Comparison of ENCODE assay signal across 19 cellular contexts in genomic region chr10:124143721-124144120, GRCh38. TPM values are rescaled to one million over a fixed set of nuclear protein-coding genes. Genes with fewer than 3 reads are reported as not detected.
DNase-seq lines count a peak whose midpoint lies in the region; ATAC-seq and TF ChIP-seq lines count a peak whose summit lies in the region.
"Had no signal": no experiment of that assay in that cellular context is flagged by ENCODE, and none has a peak within 500 bp of the region (broad histone marks: within the 10 kb centered on the region; RNA-seq: fewer than 3 reads in every experiment).

No MANE protein-coding gene starts in this region.

- peak overlapping the region; percentile 99; the same call in 1 of the 2 replicates for H3K4me2 ChIP-seq in KMS-11
- H3K4me2 ChIP-seq in OCI-LY7 (ENCODE audit: low read length) = peak overlapping the region; percentile 77

- no peak overlapping the region for H3K4me3 Mint-ChIP-seq in activated T-helper 1 cell treated with anti-CD3 and anti-CD28 coated beads, Interleukin-12 subunit alpha, Interleukin-12 subunit beta, Interleukin-2, Interleukin-4 antibody, amounts not matched to agents 30 ng/mL and 10 ng/mL and 1 ng/mL, durations not matched to agents 14 hours and 24 hours and 36 hours
- H3K4me3 Mint-ChIP-seq in CD4-positive, alpha-beta memory T cell = no peak overlapping the region
- H3K4me3 Mint-ChIP-seq: CD14-positive monocyte; CD8-positive, alpha-beta T cell had no signal

- no peaks in the 10 kb centered on the region for H3K9me2 ChIP-seq in OCI-LY7 (ENCODE audit: insufficient read depth, low read length)

- H3K27ac Mint-ChIP-seq in activated T-helper 1 cell treated with anti-CD3 and anti-CD28 coated beads, Interleukin-12 subunit alpha, Interleukin-12 subunit beta, Interleukin-2, Interleukin-4 antibody, amounts not matched to agents 30 ng/mL and 10 ng/mL and 1 ng/mL, durations not matched to agents 14 hours and 24 hours and 36 hours = no peak overlapping the region
- no peak overlapping the region for H3K27ac Mint-ChIP-seq in CD4-positive, alpha-beta memory T cell
- H3K27ac Mint-ChIP-seq: CD14-positive monocyte; CD8-positive, alpha-beta T cell had no signal

- H3K4me3 ChIP-seq in KMS-11 (IDR thresholded peaks at IDR 0.05; ENCODE audit: insufficient read depth, low read depth, low read length) (no peak overlapping the region), OCI-LY7 (ENCODE audit: low read depth, low read length, poor library complexity, severe bottlenecking) (peak overlapping the region; percentile 72), neutrophil (ENCODE audit: low read depth in 1 of 2, low read length in 1 of 2) (peak overlapping the region in 1 of 2 experiments; percentile 42), upper lobe of left lung (no peak overlapping the region)
- H3K4me3 ChIP-seq in CD4-positive, alpha-beta memory T cell (ENCODE audit: low read length in 2 of 2) = no peak overlapping the region
- H3K4me3 ChIP-seq: GM12878, HAP-1 had no signal

- ATAC-seq in upper lobe of left lung (ENCODE audit: low FRiP score in 2 of 2) = no peak
- ATAC-seq: CD8-positive, alpha-beta T cell; GM12878 had no signal

- TF ChIP-seq EP300 in upper lobe of left lung (IDR thresholded peaks at IDR 0.05) = no peak

- H3K9ac ChIP-seq in KMS-11 = no peak overlapping the region; the same call in 1 of the 2 replicates

- H3K36me3 Mint-ChIP-seq in activated T-helper 1 cell treated with anti-CD3 and anti-CD28 coated beads, Interleukin-12 subunit alpha, Interleukin-12 subunit beta, Interleukin-2, Interleukin-4 antibody, amounts not matched to agents 30 ng/mL and 10 ng/mL and 1 ng/mL, durations not matched to agents 14 hours and 24 hours and 36 hours (ENCODE audit: low read depth) = no peaks in the 10 kb centered on the region
- H3K36me3 Mint-ChIP-seq in CD4-positive, alpha-beta memory T cell = no peaks in the 10 kb centered on the region
- H3K36me3 Mint-ChIP-seq: CD8-positive, alpha-beta T cell had no signal

- CTCF ChIA-PET in OCI-LY7 (lab: Charles Lee; ENCODE audit: unreplicated experiment) = no interaction called here
- CTCF ChIA-PET in CD4-positive, alpha-beta memory T cell (lab: Charles Lee; ENCODE audit: partially characterized antibody) = no interaction called here

- intact Hi-C loops in OCI-LY7 (cut with micrococcal nuclease; ENCODE audit: unreplicated experiment) = loop anchor here (2.0 kb wide), 1 partner anchor 51 kb away; the partner anchor contains the start of gene CHST15
- intact Hi-C loops in activated T-helper 1 cell treated with anti-CD3 and anti-CD28 coated beads, Interleukin-12 subunit alpha, Interleukin-12 subunit beta, Interleukin-2, Interleukin-4 antibody, amounts not matched to agents 30 ng/mL and 10 ng/mL and 1 ng/mL, durations not matched to agents 14 hours and 24 hours and 36 hours (cut with micrococcal nuclease) = no loop called here
- intact Hi-C loops in CD4-positive, alpha-beta memory T cell (cut with micrococcal nuclease) = no loop called here

- WGBS in upper lobe of left lung, 2 donors = 89 to 92% methylated on average over 6 of the region's 6 CpGs

- H3K79me2 ChIP-seq in KMS-11 (ENCODE audit: insufficient read depth, low read depth) (peaks cover 84% of the 10 kb centered on the region), OCI-LY7 (ENCODE audit: insufficient read depth, low read depth, low read length) (peaks cover 35% of the 10 kb centered on the region; the same call in 1 of the 2 replicates)

- no peaks in the 10 kb centered on the region for H3K9me3 ChIP-seq in OCI-LY7 (ENCODE audit: low read length)
- no peaks in the 10 kb centered on the region for H3K9me3 ChIP-seq in neutrophil
- H3K9me3 ChIP-seq in upper lobe of left lung = peaks cover 0 to 3% (median 0%) of the 10 kb centered on the region in 4 donors
- no peaks in the 10 kb centered on the region for H3K9me3 ChIP-seq in CD4-positive, alpha-beta memory T cell (ENCODE audit: control insufficient read depth in 1 of 2, low read length in 2 of 2)
- H3K9me3 ChIP-seq: BE2C, HAP-1 had no signal

- peaks cover 4% of the 10 kb centered on the region for H3K27me3 Mint-ChIP-seq in activated T-helper 1 cell treated with anti-CD3 and anti-CD28 coated beads, Interleukin-12 subunit alpha, Interleukin-12 subunit beta, Interleukin-2, Interleukin-4 antibody, amounts not matched to agents 30 ng/mL and 10 ng/mL and 1 ng/mL, durations not matched to agents 14 hours and 24 hours and 36 hours (ENCODE audit: insufficient read depth)
- H3K27me3 Mint-ChIP-seq in CD4-positive, alpha-beta memory T cell = peaks cover 0 to 6% of the 10 kb centered on the region in 2 donors

- no TSS peak for BruUV-seq in OCI-LY7 (replicated peaks; lab: Mats Ljungman, UMichigan)

- no peak for TF ChIP-seq POLR2A in upper lobe of left lung (IDR thresholded peaks at IDR 0.05)

- no peaks in the 10 kb centered on the region for H3K4me1 Mint-ChIP-seq in activated T-helper 1 cell treated with anti-CD3 and anti-CD28 coated beads, Interleukin-12 subunit alpha, Interleukin-12 subunit beta, Interleukin-2, Interleukin-4 antibody, amounts not matched to agents 30 ng/mL and 10 ng/mL and 1 ng/mL, durations not matched to agents 14 hours and 24 hours and 36 hours (ENCODE audit: low read depth)
- no peaks in the 10 kb centered on the region for H3K4me1 Mint-ChIP-seq in CD4-positive, alpha-beta memory T cell

- H4K20me1 ChIP-seq in KMS-11 (ENCODE audit: insufficient read depth) (no peaks in the 10 kb centered on the region), OCI-LY7 (ENCODE audit: insufficient read depth, low read length) (no peaks in the 10 kb centered on the region)

- H3K4me1 ChIP-seq in KMS-11 (ENCODE audit: low read depth, poor library complexity, severe bottlenecking) (peaks cover 87% of the 10 kb centered on the region), OCI-LY7 (ENCODE audit: insufficient read depth, low read length, poor library complexity, severe bottlenecking) (peaks cover 74% of the 10 kb centered on the region), neutrophil (ENCODE audit: control insufficient read depth in 1 of 2, insufficient read depth in 1 of 2, low read depth in 1 of 2, low read length in 1 of 2) (peaks cover 65 to 68% of the 10 kb centered on the region in 2 experiments), upper lobe of left lung (peaks cover 5 to 15% (median 11%) of the 10 kb centered on the region in 4 donors)
- no peaks in the 10 kb centered on the region for H3K4me1 ChIP-seq in CD4-positive, alpha-beta memory T cell (ENCODE audit: insufficient read depth, low read length)
- H3K4me1 ChIP-seq: BE2C, HAP-1 had no signal

- H3K9me3 Mint-ChIP-seq in activated T-helper 1 cell treated with anti-CD3 and anti-CD28 coated beads, Interleukin-12 subunit alpha, Interleukin-12 subunit beta, Interleukin-2, Interleukin-4 antibody, amounts not matched to agents 30 ng/mL and 10 ng/mL and 1 ng/mL, durations not matched to agents 14 hours and 24 hours and 36 hours = no peaks in the 10 kb centered on the region
- H3K9me3 Mint-ChIP-seq in CD4-positive, alpha-beta memory T cell = peaks cover 0 to 10% (median 1%) of the 10 kb centered on the region in 8 donors
- H3K9me3 Mint-ChIP-seq: CD8-positive, alpha-beta T cell had no signal

- no peaks in the 10 kb centered on the region; the same call in 1 of the 2 replicates for H3K36me3 ChIP-seq in KMS-11 (ENCODE audit: insufficient read depth)
- H3K36me3 ChIP-seq in OCI-LY7 (ENCODE audit: insufficient read depth, low read length) = peaks cover 22% of the 10 kb centered on the region
- H3K36me3 ChIP-seq in neutrophil = no peaks in the 10 kb centered on the region
- no peaks in the 10 kb centered on the region for H3K36me3 ChIP-seq in upper lobe of left lung
- H3K36me3 ChIP-seq in CD4-positive, alpha-beta memory T cell (ENCODE audit: insufficient read depth, low read length) = no peaks in the 10 kb centered on the region
- H3K36me3 ChIP-seq: BE2C, HAP-1 had no signal

- TF ChIP-seq CTCF in KMS-11 (conservative IDR thresholded peaks at IDR 0.05; ENCODE audit: low read depth, low read length) (no peak), OCI-LY7 (conservative IDR thresholded peaks at IDR 0.05; ENCODE audit: low read length) (no peak), neutrophil (IDR thresholded peaks at IDR 0.05) (no peak), upper lobe of left lung (IDR thresholded peaks at IDR 0.05) (no peak)

- H3K27ac ChIP-seq in KMS-11 (peak overlapping the region; percentile 91), OCI-LY7 (ENCODE audit: low read depth, low read length, poor library complexity, severe bottlenecking) (peak overlapping the region; percentile 80), neutrophil (peak overlapping the region; percentile 96), upper lobe of left lung (peak overlapping the region in 3 of 4 donors; percentile 69 to 81 (median 77))
- H3K27ac ChIP-seq in CD4-positive, alpha-beta memory T cell (ENCODE audit: low read depth, low read length) = no peak overlapping the region
- H3K27ac ChIP-seq: HL-60 had no signal

- POLR2A ChIA-PET in OCI-LY7 (lab: Charles Lee) = interaction anchor here (0.7 to 2.3 kb wide), 2 partner anchors 25 to 38 kb away, joined by 3 to 11 read pairs; no protein-coding TSS in a partner anchor
- POLR2A ChIA-PET in CD4-positive, alpha-beta memory T cell (lab: Charles Lee; ENCODE audit: partially characterized antibody) = no interaction called here

- H2AFZ ChIP-seq in KMS-11 (ENCODE audit: low read depth) (no peak overlapping the region), OCI-LY7 (ENCODE audit: low read length) (peak overlapping the region; percentile 43)

- DNase-seq in OCI-LY7 (ENCODE audit: low spot score) (peak; percentile 58), upper lobe of left lung (no peak), GOT3 (lab: John Stamatoyannopoulos, UW) (no peak)
- DNase-seq in activated T-helper 1 cell treated with anti-CD3 and anti-CD28 coated beads, Interleukin-12 subunit alpha, Interleukin-12 subunit beta, Interleukin-2, Interleukin-4 antibody, amounts not matched to agents 30 ng/mL and 10 ng/mL and 1 ng/mL, durations not matched to agents 14 hours and 24 hours and 36 hours (ENCODE audit: low spot score) = no peak
- no peak for DNase-seq in CD4-positive, alpha-beta memory T cell
- no peak for DNase-seq in activated naive CD4-positive, alpha-beta T cell (lab: John Stamatoyannopoulos, UW)
- DNase-seq: ACHN; BE2C; Calu3; CD8-positive, alpha-beta T cell; DMS79 treated with DMSO at 0.1 percent for 48 hours; EL had no signal

- H3K27me3 ChIP-seq in KMS-11 (ENCODE audit: insufficient read depth, low read depth) (no peaks in the 10 kb centered on the region), neutrophil (no peaks in the 10 kb centered on the region), upper lobe of left lung (no peaks in the 10 kb centered on the region)
- no peaks in the 10 kb centered on the region for H3K27me3 ChIP-seq in CD4-positive, alpha-beta memory T cell (ENCODE audit: insufficient read depth, low read length)
- H3K27me3 ChIP-seq: BE2C had no signal

RNA-seq across cellular contexts. Expression of gene CHST15, which starts 50.3 kb away (rescaled TPM):
- total RNA-seq in OCI-LY7 (2014; rRNA removed; shearing (Covaris generic)) = 19.9 and 26.4 TPM in 2 replicates
- total RNA-seq in OCI-LY7 (2022) (14.7 and 19.2 TPM in 2 replicates), upper lobe of left lung (10 to 100 TPM; 16.1 to 54.5 (median 27.3) TPM)
- 0.15 and 0.18 TPM in 2 replicates for total RNA-seq in activated T-helper 1 cell treated with anti-CD3 and anti-CD28 coated beads, Interleukin-12 subunit alpha, Interleukin-12 subunit beta, Interleukin-2, Interleukin-4 antibody, amounts not matched to agents 30 ng/mL and 10 ng/mL and 1 ng/mL, durations not matched to agents 14 hours and 24 hours and 36 hours
- 1 to 10 TPM in 1 of 2 experiments, under 1 TPM in 1; 0.67 to 1.2 TPM for total RNA-seq in CD4-positive, alpha-beta memory T cell
- under 1 TPM in 1 of 2 donors, not detected in 1; 0.13 TPM for polyA plus RNA-seq in CD4-positive, alpha-beta memory T cell
- total RNA-seq: G401 had no signal

Comparison
In these comparisons a context has a peak if more than half of its experiments do, and no peak if none do; other contexts are left out.
1. RNA of gene CHST15, which starts 50.3 kb away (total RNA-seq): 16.1 to 54.5 TPM in upper lobe of left lung and 14.7 to 26.4 TPM in OCI-LY7; 0.67 to 1.2 TPM in CD4-positive, alpha-beta memory T cell and 0.15 to 0.18 TPM in activated T-helper 1 cell treated with anti-CD3 and anti-CD28 coated beads, Interleukin-12 subunit alpha, Interleukin-12 subunit beta, Interleukin-2, Interleukin-4 antibody, amounts not matched to agents 30 ng/mL and 10 ng/mL and 1 ng/mL, durations not matched to agents 14 hours and 24 hours and 36 hours; every median in the first group is over 4 times any median in the second.